Comparison of ENCODE assay signal across 8 cellular contexts in the genomic region with DNA sequence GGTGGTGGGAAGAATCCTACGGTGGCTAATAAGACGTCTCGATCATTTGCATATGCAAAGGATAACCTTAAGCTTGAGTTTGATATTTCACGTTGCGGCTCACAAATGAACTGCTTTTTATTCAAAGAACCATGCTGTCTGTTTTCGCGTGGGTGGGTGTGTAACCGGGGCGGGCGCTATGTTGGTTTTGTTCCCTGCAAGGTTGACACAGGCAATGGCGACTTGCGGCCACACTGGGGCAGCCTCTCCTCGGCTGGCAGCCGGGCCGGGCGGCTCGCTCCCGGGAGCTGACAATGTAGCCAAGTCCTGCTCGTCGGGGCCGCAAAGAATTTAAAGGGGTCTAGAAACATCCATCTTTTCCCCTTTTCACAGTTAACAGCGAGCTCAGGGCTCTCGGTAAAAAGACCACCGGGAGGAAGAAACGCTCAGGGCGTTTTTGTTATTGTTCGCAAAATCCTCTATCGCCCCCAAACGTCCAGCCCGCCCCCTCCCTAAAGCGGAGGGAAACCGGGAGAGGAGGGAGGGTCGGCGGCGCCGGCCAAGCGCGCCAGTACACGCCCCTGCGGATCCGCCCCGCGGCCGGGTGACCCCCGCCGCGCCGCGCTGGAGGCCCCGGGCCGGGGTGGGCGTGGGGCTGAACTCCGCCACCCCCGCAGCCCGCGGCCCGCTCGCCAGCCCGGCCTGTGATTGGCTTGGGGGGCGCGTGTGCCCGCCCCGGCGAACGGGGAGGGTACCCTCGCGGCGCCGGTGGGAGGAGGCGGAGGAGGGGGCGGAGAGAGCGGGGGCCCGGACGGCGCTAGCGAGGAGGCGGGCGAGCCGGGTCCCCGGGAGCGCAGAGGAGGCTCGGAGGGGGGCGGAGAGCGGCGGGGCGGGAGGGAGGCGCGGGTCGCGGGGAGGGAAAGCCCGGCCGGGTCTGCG. TPM values are rescaled to one million over a fixed set of nuclear protein-coding genes. Genes with fewer than 3 reads are reported as not detected.
DNase-seq lines count a peak whose midpoint lies in the region; ATAC-seq, FAIRE-seq and TF ChIP-seq lines count a peak whose summit lies in the region.

A gene (plus strand): TSS at position 775 of the 918 bp plus-strand sequence. CDS start 435 bp downstream, outside the sequence.

- ATAC-seq in HG02571 (IDR thresholded peaks at IDR 0.05; ENCODE audit: unreplicated experiment): peak; percentile 77
- peak; percentile 75 for ATAC-seq in activated naive CD8-positive, alpha-beta T cell treated with anti-CD3 and anti-CD28 coated beads, Interleukin-2, amount 10 ng/mL, durations not matched to agents 7 days and 5 days (ENCODE audit: low read depth)
- ATAC-seq in Right ventricle myocardium inferior: peak; percentile 91
- ATAC-seq in pancreas: peak; percentile 69 to 85 (median 77)

- peak within 1 kb of the TSS; percentile 89 to 95 (median 94) for H3K27ac ChIP-seq in pancreas
- H3K27ac ChIP-seq in thymus (ENCODE audit: low read depth): peak within 1 kb of the TSS; percentile 52

- H3K27me3 ChIP-seq in pancreas (no peaks in the 10 kb centered on the region), thymus (ENCODE audit: control insufficient read depth, insufficient read depth) (peaks cover 17% of the 10 kb centered on the region)

- H3K4me3 ChIP-seq in pancreas (peak within 1 kb of the TSS; percentile 79 to 99 (median 95)), thymus (ENCODE audit: low read length) (peak within 1 kb of the TSS; percentile 79)

- H3K4me1 ChIP-seq in pancreas: peaks cover 13 to 16% (median 13%) of the 10 kb centered on the region in 3 donors
- peaks cover 7% of the 10 kb centered on the region for H3K4me1 ChIP-seq in thymus (ENCODE audit: control insufficient read depth, insufficient read depth, low read length)

- H3K9me3 ChIP-seq in pancreas (no peaks in the 10 kb centered on the region), thymus (ENCODE audit: control insufficient read depth) (no peaks in the 10 kb centered on the region)

- DNase-seq in GM10266 (ENCODE audit: extremely low spot score): peak; percentile 87
- peak; percentile 53 for DNase-seq in MV-4-11 (lab: John Stamatoyannopoulos, UW)
- peak; percentile 77 for DNase-seq in SKM-1 treated with dmso at 0.1 percent for 144 hours (lab: John Stamatoyannopoulos, UW; ENCODE audit: unreplicated experiment)
- DNase-seq in activated naive CD8-positive, alpha-beta T cell treated with anti-CD3 and anti-CD28 coated beads, Interleukin-2, amount 10 ng/mL, durations not matched to agents 7 days and 5 days: peak; percentile 80
- peak; percentile 92 for DNase-seq in Right ventricle myocardium inferior (ENCODE audit: missing footprints)
- peak; percentile 83 to 94 (median 89) for DNase-seq in pancreas

- TF ChIP-seq CTCF in GM10266 (IDR thresholded peaks at IDR 0.05; ENCODE audit: control insufficient read depth, insufficient read depth, low read depth, missing control alignments): peak; percentile 85
- peak; percentile 70 to 85 (median 81) for TF ChIP-seq CTCF in pancreas (IDR thresholded peaks at IDR 0.05)

- no peaks in the 10 kb centered on the region for H3K36me3 Mint-ChIP-seq in activated naive CD8-positive, alpha-beta T cell treated with anti-CD3 and anti-CD28 coated beads, Interleukin-2, amount 10 ng/mL, durations not matched to agents 7 days and 5 days

- peaks cover 27% of the 10 kb centered on the region for H3K27me3 Mint-ChIP-seq in activated naive CD8-positive, alpha-beta T cell treated with anti-CD3 and anti-CD28 coated beads, Interleukin-2, amount 10 ng/mL, durations not matched to agents 7 days and 5 days

- no peaks in the 10 kb centered on the region for H3K9me3 Mint-ChIP-seq in activated naive CD8-positive, alpha-beta T cell treated with anti-CD3 and anti-CD28 coated beads, Interleukin-2, amount 10 ng/mL, durations not matched to agents 7 days and 5 days

- 0 to 1% methylated on average over 64 to 93 of the region's 93 CpGs for WGBS in pancreas, 2 donors
- under 1% methylated on average over 90 of the region's 93 CpGs for WGBS in thymus

- H3K36me3 ChIP-seq in pancreas (no peaks in the 10 kb centered on the region), thymus (ENCODE audit: control insufficient read depth, insufficient read depth) (no peaks in the 10 kb centered on the region)

- intact Hi-C loops in Right ventricle myocardium inferior (cut with DNase I) (loop anchor here (1.0 to 5.0 kb wide), 3 partner anchors 79 to 279 kb away; no protein-coding TSS in a partner anchor), pancreas (cut with DNase I) (loop anchor here in 2 of 3 donors (5.0 to 10.0 kb wide), 2 partner anchors 79 to 81 kb away; no protein-coding TSS in a partner anchor)

- peaks cover 27% of the 10 kb centered on the region for H3K4me1 Mint-ChIP-seq in activated naive CD8-positive, alpha-beta T cell treated with anti-CD3 and anti-CD28 coated beads, Interleukin-2, amount 10 ng/mL, durations not matched to agents 7 days and 5 days

- peak within 1 kb of the TSS; percentile 94 for H3K4me3 Mint-ChIP-seq in activated naive CD8-positive, alpha-beta T cell treated with anti-CD3 and anti-CD28 coated beads, Interleukin-2, amount 10 ng/mL, durations not matched to agents 7 days and 5 days

- peak within 1 kb of the TSS; percentile 56 for H3K27ac Mint-ChIP-seq in activated naive CD8-positive, alpha-beta T cell treated with anti-CD3 and anti-CD28 coated beads, Interleukin-2, amount 10 ng/mL, durations not matched to agents 7 days and 5 days

- POLR2A ChIA-PET in activated naive CD8-positive, alpha-beta T cell treated with anti-CD3 and anti-CD28 coated beads, Interleukin-2, amount 10 ng/mL, durations not matched to agents 7 days and 5 days (lab: Charles Lee): no interaction called here

- no peak for FAIRE-seq in pancreas (lab: Jason Lieb, UNC)

RNA-seq across cellular contexts. Expression of the gene that starts here (rescaled TPM):
- 1 to 10 TPM; 4.4 to 7.4 TPM for total RNA-seq in activated naive CD8-positive, alpha-beta T cell treated with anti-CD3 and anti-CD28 coated beads, Interleukin-2, amount 10 ng/mL, durations not matched to agents 7 days and 5 days
- total RNA-seq in Right ventricle myocardium inferior: 55.9 TPM
- total RNA-seq in pancreas: 100 to 1,000 TPM in 2 of 6 donors, 10 to 100 TPM in 4; 57.7 to 113 (median 72.3) TPM
- polyA plus RNA-seq in pancreas: 10 to 100 TPM; 45.0 to 67.5 TPM
- polyA plus RNA-seq in thymus: 11.8 TPM

Comparison
In these comparisons a context has a peak if more than half of its experiments do, and no peak if none do; other contexts are left out.
1. Peak in every context shown above with its lines: DNase-seq, ATAC-seq, H3K4me3 ChIP-seq and H3K27ac ChIP-seq.